Comparison of ENCODE assay signal across 27 cellular contexts in genomic region chr3:51593697-51594096, GRCh38.
"Had no signal": no experiment of that assay in that cellular context is flagged by ENCODE, and none has a peak within 500 bp of the region (broad histone marks: within the 10 kb centered on the region; RNA-seq: fewer than 3 reads in every experiment).

No MANE protein-coding gene starts in this region.

- H3K27me3 ChIP-seq: stomach, suprapubic skin, testis, thyroid gland, tibial artery, tibial nerve, transverse colon, upper lobe of left lung, upper lobe of right lung, uterus, vagina had no signal

- DNase-seq: stimulated activated CD4-positive, alpha-beta T cell treated with anti-CD3 and anti-CD28 coated beads, Interleukin-2, amount 100 ng/mL, for 48 hours; stimulated activated CD4-positive, alpha-beta T cell treated with anti-CD3 and anti-CD28 coated beads, Interleukin-4, amount 100 ng/mL, for 1 hour; stimulated activated CD4-positive, alpha-beta T cell treated with anti-CD3 and anti-CD28 coated beads, Interleukin-4, amount 100 ng/mL, for 24 hours; stimulated activated CD4-positive, alpha-beta T cell treated with anti-CD3 and anti-CD28 coated beads, Interleukin-4, amount 100 ng/mL, for 4 hours; stimulated activated CD8-positive, alpha-beta memory T cell treated with anti-CD3 and anti-CD28 coated beads, Interleukin-4, amount 100 ng/mL, for 48 hours; stimulated activated naive B cell treated with anti-CD40 and anti-IgM and Interleukin-4, amounts not matched to agents 10 μg/mL and 1 μg/mL and 100 μg/mL, for 72 hours; stimulated activated naive CD4-positive, alpha-beta T cell; stimulated activated naive CD4-positive, alpha-beta T cell treated with Interleukin-2 at 50 U/mL for 16 hours; stimulated activated naive CD8-positive, alpha-beta T cell treated with anti-CD3 and anti-CD28 coated beads, Interleukin-15, amount 100 ng/mL, for 72 hours; stimulated activated naive CD8-positive, alpha-beta T cell treated with anti-CD3 and anti-CD28 coated beads, Interleukin-15, Interleukin-2, amounts not matched to agents 100 U/mL and 50 U/mL, for 24 hours; stomach; substantia nigra; testis; thyroid gland; tibial artery; transverse colon; trophoblast cell; upper lobe of left lung; upper lobe of right lung; uterus had no signal

- H3K27ac ChIP-seq: stomach, suprapubic skin, testis, thoracic aorta, thyroid gland, tibial artery, tibial nerve, transverse colon, upper lobe of left lung, upper lobe of right lung, uterus, vagina had no signal

- H3K4me1 ChIP-seq: suprapubic skin, testis, tibial artery, transverse colon, upper lobe of right lung, uterus, vagina had no signal

- ATAC-seq: stimulated activated effector memory CD8-positive, alpha-beta T cell treated with anti-CD3 and anti-CD28 coated beads, Interleukin-12 subunit alpha, Interleukin-12 subunit beta, amount 100 ng/mL, for 72 hours; stimulated activated memory B cell treated with anti-CD40 and anti-IgM and Interleukin-4, amounts not matched to agents 10 μg/mL and 1 μg/mL and 100 μg/mL, for 72 hours; stimulated activated naive B cell treated with anti-CD40 and anti-IgM and Interleukin-4, amounts not matched to agents 10 μg/mL and 1 μg/mL and 100 μg/mL, for 72 hours; stimulated activated naive CD8-positive, alpha-beta T cell treated with anti-CD3 and anti-CD28 coated beads, Interleukin-15, amount 100 ng/mL, for 72 hours; stimulated activated naive CD8-positive, alpha-beta T cell treated with anti-CD3 and anti-CD28 coated beads, Interleukin-15, Interleukin-2, amounts not matched to agents 100 U/mL and 50 U/mL, for 24 hours; upper lobe of right lung had no signal

- FAIRE-seq: urothelium cell line had no signal

- H3K9me3 ChIP-seq: stomach, suprapubic skin, testis, thoracic aorta, thyroid gland, tibial artery, tibial nerve, transverse colon, upper lobe of left lung, upper lobe of right lung, uterus, vagina had no signal

- H3K36me3 ChIP-seq: uterus had no signal

- H3K4me3 ChIP-seq: stomach, suprapubic skin, testis, thoracic aorta, thyroid gland, tibial artery, tibial nerve, transverse colon, upper lobe of left lung, upper lobe of right lung, uterus, vagina had no signal
